8 cellular contexts compared by ENCODE assay signal in the genomic region with DNA sequence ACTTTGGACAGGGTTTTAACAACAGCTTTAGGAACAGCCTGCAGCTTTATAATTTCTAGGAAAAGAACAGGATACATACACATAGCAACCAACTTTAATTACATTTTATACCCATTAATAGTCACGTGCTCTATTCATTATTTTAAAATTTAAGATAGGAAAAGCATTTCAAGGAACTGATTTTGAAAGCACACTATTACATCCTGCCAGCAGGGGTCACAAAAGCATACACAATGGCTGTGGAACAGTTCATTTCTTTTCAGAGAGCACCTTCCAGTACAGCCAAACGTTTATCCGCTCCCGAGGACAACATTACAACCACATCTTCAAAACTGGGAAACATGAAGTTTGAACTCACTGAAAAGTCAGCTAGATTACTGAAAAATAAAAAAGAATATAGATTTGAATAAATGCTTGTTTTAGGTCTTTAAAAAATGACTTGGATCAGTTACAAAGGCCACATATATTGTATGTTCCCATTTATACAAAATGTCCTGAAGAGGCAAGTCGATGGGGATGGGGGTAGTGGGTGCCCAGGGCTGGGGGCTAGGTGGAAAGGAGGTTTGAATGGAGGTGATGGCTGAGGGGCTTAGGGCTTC.
DNase-seq lines count a peak whose midpoint lies in the region; ATAC-seq, FAIRE-seq and TF ChIP-seq lines count a peak whose summit lies in the region.

No MANE protein-coding gene starts in this region.

- POLR2A ChIA-PET in A549 (lab: Yijun Ruan, JAX), result no interaction called here
- POLR2A ChIA-PET in activated CD4-positive, alpha-beta memory T cell treated with anti-CD3 and anti-CD28 coated beads, Interleukin-2, amount 10 ng/mL, durations not matched to agents 7 days and 5 days (lab: Charles Lee), result no interaction called here

- H3K4me2 ChIP-seq in A549, result no peak overlapping the region

- peak overlapping the region; percentile 46 to 67; a peak in 5 of 6 replicates for H3K27ac ChIP-seq in A549

- H3K9me3 Mint-ChIP-seq in activated CD4-positive, alpha-beta memory T cell treated with anti-CD3 and anti-CD28 coated beads, Interleukin-2, amount 10 ng/mL, durations not matched to agents 7 days and 5 days, result no peaks in the 10 kb centered on the region

- H3K27me3 Mint-ChIP-seq in activated CD4-positive, alpha-beta memory T cell treated with anti-CD3 and anti-CD28 coated beads, Interleukin-2, amount 10 ng/mL, durations not matched to agents 7 days and 5 days, result peaks cover 71% of the 10 kb centered on the region

- CTCF ChIA-PET in A549 (lab: Yijun Ruan, JAX), result interaction anchor here (0.6 to 2.9 kb wide), 41 partner anchors 9 to 627 kb away, joined by 3 to 24 read pairs (median 4); a partner anchor contains a TSS
- CTCF ChIA-PET in activated CD4-positive, alpha-beta memory T cell treated with anti-CD3 and anti-CD28 coated beads, Interleukin-2, amount 10 ng/mL, durations not matched to agents 7 days and 5 days (lab: Charles Lee), result interaction anchor here (0.7 to 1.4 kb wide), 4 partner anchors 10 to 600 kb away, joined by 3 to 6 read pairs (median 4); no protein-coding TSS in a partner anchor

- TF ChIP-seq EP300 in A549 (IDR thresholded peaks at IDR 0.05), result no peak

- H3K4me1 ChIP-seq in A549, result no peaks in the 10 kb centered on the region

- no peaks in the 10 kb centered on the region for H3K9me3 ChIP-seq in A549

- no peak overlapping the region for H3K4me3 Mint-ChIP-seq in activated CD4-positive, alpha-beta memory T cell treated with anti-CD3 and anti-CD28 coated beads, Interleukin-2, amount 10 ng/mL, durations not matched to agents 7 days and 5 days

- 7% methylated on average over 5 of the region's 5 CpGs for WGBS in A549 (ENCODE audit: missing lambda C conversion rate)

- FAIRE-seq in A549 (lab: Jason Lieb, UNC), result no peak

- no peaks in the 10 kb centered on the region for H3K36me3 Mint-ChIP-seq in activated CD4-positive, alpha-beta memory T cell treated with anti-CD3 and anti-CD28 coated beads, Interleukin-2, amount 10 ng/mL, durations not matched to agents 7 days and 5 days (ENCODE audit: low read depth)

- peak; percentile 68 to 71; a peak in 4 of 6 replicates for ATAC-seq in A549
- ATAC-seq in HG03139 (IDR thresholded peaks at IDR 0.05; ENCODE audit: unreplicated experiment), result no peak

- peak; percentile 7 to 51 for DNase-seq in A549 (ENCODE audit: low read depth in 1 of 2, low spot score in 1 of 2)
- DNase-seq in GM04504 (ENCODE audit: low read depth), result peak; percentile 24
- peak; percentile 39 for DNase-seq in NCI-H2196 (lab: John Stamatoyannopoulos, UW; ENCODE audit: unreplicated experiment)
- peak; percentile 38 for DNase-seq in activated CD4-positive, alpha-beta memory T cell treated with anti-CD3 and anti-CD28 coated beads, Interleukin-2, amount 10 ng/mL, durations not matched to agents 7 days and 5 days
- DNase-seq in foreskin melanocyte, result peak; percentile 56
- peak; percentile 55 for DNase-seq in pons (ENCODE audit: low spot score)
- no peak for DNase-seq in mesenteric fat pad (ENCODE audit: low spot score)

- H3K4me1 Mint-ChIP-seq in activated CD4-positive, alpha-beta memory T cell treated with anti-CD3 and anti-CD28 coated beads, Interleukin-2, amount 10 ng/mL, durations not matched to agents 7 days and 5 days, result no peaks in the 10 kb centered on the region

- TF ChIP-seq RAD21 in A549 (conservative IDR thresholded peaks at IDR 0.05 in 1 of 2, IDR thresholded peaks at IDR 0.05 in 1 of 2), result peak; percentile 82 to 90

- peak; percentile 77 for TF ChIP-seq CTCF in A549 (IDR thresholded peaks at IDR 0.05)

- no peak for TF ChIP-seq POLR2A in A549 (IDR thresholded peaks at IDR 0.05; ENCODE audit: low read length)

- H3K4me3 ChIP-seq in A549, result no peak overlapping the region

- H3K27ac Mint-ChIP-seq in activated CD4-positive, alpha-beta memory T cell treated with anti-CD3 and anti-CD28 coated beads, Interleukin-2, amount 10 ng/mL, durations not matched to agents 7 days and 5 days, result no peak overlapping the region

TF ChIP-seq in A549, 52 proteins besides CTCF, POLR2A, EP300 and RAD21:
- TF ChIP-seq, protein P1, sequence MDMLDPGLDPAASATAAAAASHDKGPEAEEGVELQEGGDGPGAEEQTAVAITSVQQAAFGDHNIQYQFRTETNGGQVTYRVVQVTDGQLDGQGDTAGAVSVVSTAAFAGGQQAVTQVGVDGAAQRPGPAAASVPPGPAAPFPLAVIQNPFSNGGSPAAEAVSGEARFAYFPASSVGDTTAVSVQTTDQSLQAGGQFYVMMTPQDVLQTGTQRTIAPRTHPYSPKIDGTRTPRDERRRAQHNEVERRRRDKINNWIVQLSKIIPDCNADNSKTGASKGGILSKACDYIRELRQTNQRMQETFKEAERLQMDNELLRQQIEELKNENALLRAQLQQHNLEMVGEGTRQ (IDR thresholded peaks at IDR 0.05), result peak; percentile 45
- TF ChIP-seq SMC3 (IDR thresholded peaks at IDR 0.05), result peak; percentile 89
- no peak for TF ChIP-seq HDAC2 (IDR thresholded peaks at IDR 0.05)
- no peak for TF ChIP-seq ESRRA (IDR thresholded peaks at IDR 0.05; ENCODE audit: borderline replicate concordance, low read length)
- no peak for TF ChIP-seq BHLHE40 (IDR thresholded peaks at IDR 0.05; ENCODE audit: low read depth, low read length)
- TF ChIP-seq CBX2 (IDR thresholded peaks at IDR 0.05; ENCODE audit: borderline replicate concordance, low read depth), result no peak
